ENCODE assay signal across 19 cellular contexts in genomic region chr2:110107092-110108079, GRCh38. TPM values are rescaled to one million over a fixed set of nuclear protein-coding genes. Genes with fewer than 3 reads are reported as not detected.
A peak's percentile ranks its signal among the peaks of the same experiment; 100 is the strongest.
DNase-seq lines count a peak whose midpoint lies in the region; FAIRE-seq and TF ChIP-seq lines count a peak whose summit lies in the region.
"Had no signal": no experiment of that assay in that cellular context is flagged by ENCODE, and none has a peak within 500 bp of the region (broad histone marks: within the 10 kb centered on the region; RNA-seq: fewer than 3 reads in every experiment).

No MANE protein-coding gene starts in this region.

- H3K4me3 ChIP-seq in endothelial cell of umbilical vein (replicated peaks in 1 of 3; ENCODE audit: insufficient read depth in 1 of 3, low read depth in 1 of 3, low read length in 3 of 3): no peak overlapping the region
- peak overlapping the region in 1 of 2 donors; percentile 31 for H3K4me3 ChIP-seq in mucosa of rectum (ENCODE audit: low read length in 2 of 2)
- H3K4me3 ChIP-seq in uterus: no peak overlapping the region
- H3K4me3 ChIP-seq: SK-N-MC, stomach had no signal

- no peak overlapping the region for H2AFZ ChIP-seq in endothelial cell of umbilical vein (ENCODE audit: low read depth, low read length)

- no peak for FAIRE-seq in endothelial cell of umbilical vein (lab: Jason Lieb, UNC)
- FAIRE-seq: TTC549 had no signal

- no peaks in the 10 kb centered on the region for H3K36me3 Mint-ChIP-seq in endothelial cell (ENCODE audit: low read depth, unreplicated experiment)

- H3K27me3 Mint-ChIP-seq in endothelial cell (ENCODE audit: unreplicated experiment): peaks cover 7% of the 10 kb centered on the region

- H3K79me2 ChIP-seq in endothelial cell of umbilical vein (ENCODE audit: control insufficient read depth, insufficient read depth, low read length): peaks cover 71% of the 10 kb centered on the region

- POLR2A ChIA-PET in endothelial cell of umbilical vein (lab: Charles Lee): interaction anchor here (0.6 kb wide), 1 partner anchor 12 kb away, joined by 3 read pairs; no protein-coding TSS in a partner anchor

- H3K27me3 ChIP-seq in endothelial cell of umbilical vein (ENCODE audit: control insufficient read depth in 2 of 2, insufficient read depth in 2 of 2, low read length in 2 of 2) (no peaks in the 10 kb centered on the region), mucosa of rectum (ENCODE audit: control insufficient read depth in 2 of 2, insufficient read depth in 2 of 2, low read length in 2 of 2) (no peaks in the 10 kb centered on the region), uterus (no peaks in the 10 kb centered on the region)

- H3K9ac ChIP-seq in endothelial cell of umbilical vein (replicated peaks; ENCODE audit: extremely low read depth, insufficient read depth, low read length) (no peak overlapping the region), mucosa of rectum (ENCODE audit: low read depth in 1 of 2, low read length in 2 of 2) (peak overlapping the region; percentile 17 to 66)

- H3K4me2 ChIP-seq in endothelial cell of umbilical vein (ENCODE audit: insufficient read depth, low read length): no peak overlapping the region

- H3K4me1 ChIP-seq in endothelial cell of umbilical vein (ENCODE audit: control insufficient read depth, extremely low read depth, insufficient read depth, low read length) (peaks cover 59% of the 10 kb centered on the region), mucosa of rectum (ENCODE audit: control insufficient read depth in 2 of 2, insufficient read depth in 2 of 2, low read length in 2 of 2) (peaks cover 48 to 49% of the 10 kb centered on the region in 2 donors), uterus (no peaks in the 10 kb centered on the region)

- H3K27ac Mint-ChIP-seq in endothelial cell (ENCODE audit: unreplicated experiment): no peak overlapping the region
- H3K27ac Mint-ChIP-seq: dendritic cell treated with granulocyte-macrophage colony-stimulating factor and Interleukin-4, amounts not matched to agents 40 ng/mL and 50 ng/mL, for 4 days had no signal

- H3K9me3 Mint-ChIP-seq in endothelial cell (ENCODE audit: unreplicated experiment): no peaks in the 10 kb centered on the region
- H3K9me3 Mint-ChIP-seq: dendritic cell treated with granulocyte-macrophage colony-stimulating factor and Interleukin-4, amounts not matched to agents 40 ng/mL and 50 ng/mL, for 4 days had no signal

- peaks cover 10% of the 10 kb centered on the region for H3K4me1 Mint-ChIP-seq in endothelial cell (ENCODE audit: unreplicated experiment)

- dilution Hi-C loops in endothelial cell of umbilical vein (cut with MboI; ENCODE audit: extremely low pct_ligation_motif_present, low sequenced_read_pairs): no loop called here

- CTCF ChIA-PET in endothelial cell of umbilical vein (lab: Charles Lee): interaction anchor here (0.9 to 2.5 kb wide), 3 partner anchors 8 to 49 kb away, joined by 4 to 51 read pairs (median 23); partner anchors contain the start of gene MALL

- TF ChIP-seq CTCF in C4-2B (conservative IDR thresholded peaks at IDR 0.05) (no peak), endothelial cell of umbilical vein (IDR thresholded peaks at IDR 0.05; ENCODE audit: extremely low read depth in 1 of 2, insufficient read depth in 1 of 2, low read depth in 1 of 2, low read length in 2 of 2) (no peak), endothelial cell (IDR thresholded peaks at IDR 0.05; ENCODE audit: unreplicated experiment) (no peak), uterus (IDR thresholded peaks at IDR 0.05) (no peak)

- H3K4me3 Mint-ChIP-seq in endothelial cell (ENCODE audit: unreplicated experiment): no peak overlapping the region
- H3K4me3 Mint-ChIP-seq: dendritic cell treated with granulocyte-macrophage colony-stimulating factor and Interleukin-4, amounts not matched to agents 40 ng/mL and 50 ng/mL, for 4 days had no signal

- peak; percentile 40 for DNase-seq in NCI-H226
- no peak for DNase-seq in endothelial cell of umbilical vein (ENCODE audit: low read depth, low spot score)
- no peak for DNase-seq in endothelial cell (ENCODE audit: low spot score)
- no peak for DNase-seq in uterus
- no peak for DNase-seq in stimulated activated naive CD4-positive, alpha-beta T cell (lab: John Stamatoyannopoulos, UW)
- no peak for DNase-seq in GM19240 (ENCODE audit: insufficient read length, low spot score)
- DNase-seq: activated CD4-positive, alpha-beta T cell treated with anti-CD3 and anti-CD28 coated beads, Interleukin-2, amount 50 U/mL, for 1 hour; activated naive CD4-positive, alpha-beta T cell treated with Interleukin-2 at 50 U/mL for 16 hours; hypothalamus; midbrain; NCI-H187 treated with DMSO at 0.1 percent for 48 hours; nucleus accumbens had no signal

- TF ChIP-seq POLR2A in endothelial cell of umbilical vein (IDR thresholded peaks at IDR 0.05; ENCODE audit: low read depth, low read length) (no peak), uterus (IDR thresholded peaks at IDR 0.05) (no peak)

- BruUV-seq in endothelial cell of umbilical vein (replicated peaks; lab: Mats Ljungman, UMichigan): no TSS peak

- no peaks in the 10 kb centered on the region for H3K9me1 ChIP-seq in endothelial cell of umbilical vein (replicated peaks; ENCODE audit: control insufficient read depth, extremely low read depth, insufficient read depth, low read length)

- H3K9me3 ChIP-seq in endothelial cell of umbilical vein (replicated peaks; ENCODE audit: control insufficient read depth, insufficient read depth, low read length) (no peaks in the 10 kb centered on the region), mucosa of rectum (ENCODE audit: control insufficient read depth in 2 of 2, low read length in 2 of 2) (no peaks in the 10 kb centered on the region), uterus (no peaks in the 10 kb centered on the region)

- H3K27ac ChIP-seq in C4-2B (peak overlapping the region; percentile 70), endothelial cell of umbilical vein (ENCODE audit: insufficient read depth, low read depth, low read length) (peak overlapping the region; percentile 95), mucosa of rectum (ENCODE audit: low read depth in 2 of 2, low read length in 2 of 2) (peak overlapping the region; percentile 93 to 94), uterus (no peak overlapping the region)
- H3K27ac ChIP-seq: SK-N-MC had no signal

- intact Hi-C loops in endothelial cell of umbilical vein (cut with micrococcal nuclease) (loop anchor here (1.0 kb wide), 2 partner anchors 7 to 9 kb away; no protein-coding TSS in a partner anchor), uterus (cut with DNase I; ENCODE audit: low total_unique reads) (no loop called here)

- H4K20me1 ChIP-seq in endothelial cell of umbilical vein (replicated peaks; ENCODE audit: control insufficient read depth, extremely low read depth, insufficient read depth, low read length): no peaks in the 10 kb centered on the region

- peaks cover 0 to 6% of the 10 kb centered on the region in 2 experiments for H3K36me3 ChIP-seq in endothelial cell of umbilical vein (ENCODE audit: control insufficient read depth in 2 of 2, extremely low read depth in 1 of 2, insufficient read depth in 2 of 2, low read length in 2 of 2)
- H3K36me3 ChIP-seq in mucosa of rectum (ENCODE audit: control insufficient read depth in 2 of 2, insufficient read depth in 2 of 2, low read length in 2 of 2): no peaks in the 10 kb centered on the region
- no peaks in the 10 kb centered on the region for H3K36me3 ChIP-seq in uterus
- H3K36me3 ChIP-seq: stomach had no signal

TF ChIP-seq in endothelial cell of umbilical vein, 7 proteins besides CTCF, POLR2A, EP300 and RAD21:
- no peak for TF ChIP-seq MYC (IDR thresholded peaks at IDR 0.05; ENCODE audit: low read depth, low read length)
- no peak for TF ChIP-seq FOS (IDR thresholded peaks at IDR 0.05; ENCODE audit: borderline replicate concordance, insufficient read depth, low read length)
- TF ChIP-seq JUN (IDR thresholded peaks at IDR 0.05; ENCODE audit: borderline replicate concordance, insufficient read depth, insufficient read length, low read depth): no peak
- no peak for TF ChIP-seq EZH2 (IDR thresholded peaks at IDR 0.05; ENCODE audit: borderline replicate concordance, low read depth, low read length, severe bottlenecking)
- TF ChIP-seq, protein P1, sequence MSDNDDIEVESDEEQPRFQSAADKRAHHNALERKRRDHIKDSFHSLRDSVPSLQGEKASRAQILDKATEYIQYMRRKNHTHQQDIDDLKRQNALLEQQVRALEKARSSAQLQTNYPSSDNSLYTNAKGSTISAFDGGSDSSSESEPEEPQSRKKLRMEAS (IDR thresholded peaks at IDR 0.05; ENCODE audit: insufficient read depth, insufficient read length): no peak
- TF ChIP-seq GATA2 (IDR thresholded peaks at IDR 0.05; ENCODE audit: insufficient read depth, insufficient read length, low read depth, low read length): no peak
- no peak for TF ChIP-seq POLR2AphosphoS5 (IDR thresholded peaks at IDR 0.05; ENCODE audit: insufficient read depth, low read depth, low read length)

RNA-seq across cellular contexts. Expression of gene MALL, which starts 8.2 kb away (rescaled TPM):
- total RNA-seq in endothelial cell of umbilical vein: 104 and 114 TPM in 2 replicates
- 26.3 and 31.5 TPM in 2 replicates for polyA plus RNA-seq in endothelial cell of umbilical vein
- 28.8 and 29.6 TPM in 2 replicates for polyA plus RNA-seq in endothelial cell of umbilical vein (2011; cell fraction: cytosol; rRNA removed)
- polyA plus RNA-seq in endothelial cell of umbilical vein (2011; cell fraction: nucleus; rRNA removed): 11.2 and 12.9 TPM in 2 replicates
- 34.5 and 67.0 TPM in 2 replicates for polyA plus RNA-seq in endothelial cell of umbilical vein (2012)
- 23.2 and 26.4 TPM in 2 replicates for polyA minus RNA-seq in endothelial cell of umbilical vein
- polyA minus RNA-seq in endothelial cell of umbilical vein (2011; cell fraction: cytosol; rRNA and poly(A)+ RNA removed): not detected
- polyA minus RNA-seq in endothelial cell of umbilical vein (2011; cell fraction: nucleus; rRNA and poly(A)+ RNA removed): 6.7 and 7.4 TPM in 2 replicates
- 2.6 TPM for total RNA-seq in endothelial cell (ENCODE audit: unreplicated experiment)
- 10 to 100 TPM in 3 of 4 donors, under 1 TPM in 1; 0.59 to 46.4 (median 16.4) TPM for total RNA-seq in uterus
- total RNA-seq: OCI-LY7 had no signal

Comparison
In these comparisons a context has a peak if more than half of its experiments do, and no peak if none do; other contexts are left out.
1. H3K27ac ChIP-seq: peak in C4-2B (single experiment), endothelial cell of umbilical vein (single experiment) and mucosa of rectum (2 of 2); none in uterus (0 of 2).